In the genomic region with DNA sequence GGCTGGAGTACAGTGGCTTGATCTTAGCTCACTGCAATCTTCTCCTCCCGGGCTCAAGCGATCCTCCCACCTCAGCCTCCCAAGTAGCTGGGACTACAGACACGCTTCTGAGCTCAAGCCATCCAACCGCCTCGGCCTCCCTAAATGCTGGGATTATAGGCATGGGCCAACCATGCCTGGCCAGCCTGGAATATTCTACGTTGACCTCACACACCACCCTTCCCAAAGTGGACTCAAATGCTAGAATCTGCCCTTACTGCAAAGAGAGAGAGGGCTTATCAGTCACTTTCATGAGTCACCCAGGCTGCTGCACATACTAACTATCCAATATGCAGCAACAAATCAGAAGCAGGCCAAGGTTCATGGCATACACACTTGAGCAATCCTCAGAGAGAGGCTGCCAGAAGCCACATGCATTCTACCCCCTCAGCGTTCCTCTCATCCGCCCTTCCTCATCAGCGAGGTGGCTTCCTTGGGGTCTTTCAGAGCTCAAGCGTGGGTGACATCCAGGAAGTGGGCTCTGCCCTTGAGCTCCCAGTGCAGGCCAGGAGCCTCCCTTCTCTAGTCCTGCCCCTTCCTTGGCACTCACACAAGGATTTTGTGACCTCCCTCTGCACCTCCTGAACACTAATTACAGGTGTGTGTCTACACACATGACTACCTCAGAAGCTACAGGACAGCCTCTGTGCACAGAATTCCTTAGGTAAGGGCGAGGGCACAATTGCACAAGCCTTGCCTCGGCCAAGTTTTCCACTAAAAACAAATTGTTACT, we compare ENCODE assay signal across 1 cellular context.
TF ChIP-seq lines count a peak whose summit lies in the region.

No MANE protein-coding gene starts in this region.

TF ChIP-seq in HepG2, 621 proteins besides CTCF, POLR2A, EP300 and RAD21 (continued from another document and continues in another):
- TF ChIP-seq, protein P1, sequence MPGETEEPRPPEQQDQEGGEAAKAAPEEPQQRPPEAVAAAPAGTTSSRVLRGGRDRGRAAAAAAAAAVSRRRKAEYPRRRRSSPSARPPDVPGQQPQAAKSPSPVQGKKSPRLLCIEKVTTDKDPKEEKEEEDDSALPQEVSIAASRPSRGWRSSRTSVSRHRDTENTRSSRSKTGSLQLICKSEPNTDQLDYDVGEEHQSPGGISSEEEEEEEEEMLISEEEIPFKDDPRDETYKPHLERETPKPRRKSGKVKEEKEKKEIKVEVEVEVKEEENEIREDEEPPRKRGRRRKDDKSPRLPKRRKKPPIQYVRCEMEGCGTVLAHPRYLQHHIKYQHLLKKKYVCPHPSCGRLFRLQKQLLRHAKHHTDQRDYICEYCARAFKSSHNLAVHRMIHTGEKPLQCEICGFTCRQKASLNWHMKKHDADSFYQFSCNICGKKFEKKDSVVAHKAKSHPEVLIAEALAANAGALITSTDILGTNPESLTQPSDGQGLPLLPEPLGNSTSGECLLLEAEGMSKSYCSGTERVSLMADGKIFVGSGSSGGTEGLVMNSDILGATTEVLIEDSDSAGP (CRISPR knock-in tag; IDR thresholded peaks at IDR 0.05; ENCODE audit: borderline replicate concordance) = peak; percentile 54
- no peak for TF ChIP-seq KDM5A (IDR thresholded peaks at IDR 0.05; ENCODE audit: borderline replicate concordance, low read length)
- no peak for TF ChIP-seq ZSCAN12 (CRISPR knock-in tag; IDR thresholded peaks at IDR 0.05)
- TF ChIP-seq, protein P2, sequence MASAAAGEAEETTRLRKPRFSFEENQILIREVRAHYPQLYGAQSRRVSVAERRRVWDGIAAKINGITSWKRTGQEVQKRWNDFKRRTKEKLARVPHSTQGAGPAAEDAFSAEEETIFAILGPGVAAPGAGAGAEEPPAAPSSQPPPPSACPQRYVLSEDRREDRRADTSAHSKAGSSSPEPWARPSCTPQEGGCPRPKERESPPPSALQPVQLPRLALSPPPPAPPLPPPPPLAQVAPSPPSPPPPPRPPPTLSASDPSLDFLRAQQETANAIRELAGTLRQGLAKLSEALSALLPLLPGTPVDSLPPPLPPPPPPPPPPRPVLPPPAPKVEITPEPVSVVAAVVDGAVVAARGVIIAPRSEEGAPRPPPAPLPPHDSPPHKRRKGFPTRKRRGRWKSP (CRISPR knock-in tag; IDR thresholded peaks at IDR 0.05) = peak; percentile 31; the same call in 1 of the 2 replicates
- no peak for TF ChIP-seq ZNF33B (CRISPR knock-in tag; IDR thresholded peaks at IDR 0.05)
- no peak for TF ChIP-seq SIX1 (CRISPR knock-in tag; IDR thresholded peaks at IDR 0.05; ENCODE audit: borderline replicate concordance)
- TF ChIP-seq ATAD3A (CRISPR knock-in tag; IDR thresholded peaks at IDR 0.05) = no peak
- TF ChIP-seq RFX1 (IDR thresholded peaks at IDR 0.05) = no peak
- no peak for TF ChIP-seq STAT5B (CRISPR knock-in tag; IDR thresholded peaks at IDR 0.05)
- TF ChIP-seq, protein P3, sequence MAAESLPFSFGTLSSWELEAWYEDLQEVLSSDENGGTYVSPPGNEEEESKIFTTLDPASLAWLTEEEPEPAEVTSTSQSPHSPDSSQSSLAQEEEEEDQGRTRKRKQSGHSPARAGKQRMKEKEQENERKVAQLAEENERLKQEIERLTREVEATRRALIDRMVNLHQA (CRISPR knock-in tag; IDR thresholded peaks at IDR 0.05) = no peak
- TF ChIP-seq, protein P4, sequence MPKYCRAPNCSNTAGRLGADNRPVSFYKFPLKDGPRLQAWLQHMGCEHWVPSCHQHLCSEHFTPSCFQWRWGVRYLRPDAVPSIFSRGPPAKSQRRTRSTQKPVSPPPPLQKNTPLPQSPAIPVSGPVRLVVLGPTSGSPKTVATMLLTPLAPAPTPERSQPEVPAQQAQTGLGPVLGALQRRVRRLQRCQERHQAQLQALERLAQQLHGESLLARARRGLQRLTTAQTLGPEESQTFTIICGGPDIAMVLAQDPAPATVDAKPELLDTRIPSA (CRISPR knock-in tag; IDR thresholded peaks at IDR 0.05; ENCODE audit: borderline replicate concordance) = no peak
- TF ChIP-seq, protein P5, sequence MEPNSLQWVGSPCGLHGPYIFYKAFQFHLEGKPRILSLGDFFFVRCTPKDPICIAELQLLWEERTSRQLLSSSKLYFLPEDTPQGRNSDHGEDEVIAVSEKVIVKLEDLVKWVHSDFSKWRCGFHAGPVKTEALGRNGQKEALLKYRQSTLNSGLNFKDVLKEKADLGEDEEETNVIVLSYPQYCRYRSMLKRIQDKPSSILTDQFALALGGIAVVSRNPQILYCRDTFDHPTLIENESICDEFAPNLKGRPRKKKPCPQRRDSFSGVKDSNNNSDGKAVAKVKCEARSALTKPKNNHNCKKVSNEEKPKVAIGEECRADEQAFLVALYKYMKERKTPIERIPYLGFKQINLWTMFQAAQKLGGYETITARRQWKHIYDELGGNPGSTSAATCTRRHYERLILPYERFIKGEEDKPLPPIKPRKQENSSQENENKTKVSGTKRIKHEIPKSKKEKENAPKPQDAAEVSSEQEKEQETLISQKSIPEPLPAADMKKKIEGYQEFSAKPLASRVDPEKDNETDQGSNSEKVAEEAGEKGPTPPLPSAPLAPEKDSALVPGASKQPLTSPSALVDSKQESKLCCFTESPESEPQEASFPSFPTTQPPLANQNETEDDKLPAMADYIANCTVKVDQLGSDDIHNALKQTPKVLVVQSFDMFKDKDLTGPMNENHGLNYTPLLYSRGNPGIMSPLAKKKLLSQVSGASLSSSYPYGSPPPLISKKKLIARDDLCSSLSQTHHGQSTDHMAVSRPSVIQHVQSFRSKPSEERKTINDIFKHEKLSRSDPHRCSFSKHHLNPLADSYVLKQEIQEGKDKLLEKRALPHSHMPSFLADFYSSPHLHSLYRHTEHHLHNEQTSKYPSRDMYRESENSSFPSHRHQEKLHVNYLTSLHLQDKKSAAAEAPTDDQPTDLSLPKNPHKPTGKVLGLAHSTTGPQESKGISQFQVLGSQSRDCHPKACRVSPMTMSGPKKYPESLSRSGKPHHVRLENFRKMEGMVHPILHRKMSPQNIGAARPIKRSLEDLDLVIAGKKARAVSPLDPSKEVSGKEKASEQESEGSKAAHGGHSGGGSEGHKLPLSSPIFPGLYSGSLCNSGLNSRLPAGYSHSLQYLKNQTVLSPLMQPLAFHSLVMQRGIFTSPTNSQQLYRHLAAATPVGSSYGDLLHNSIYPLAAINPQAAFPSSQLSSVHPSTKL (CRISPR knock-in tag; IDR thresholded peaks at IDR 0.05) = peak; percentile 93
- peak; percentile 69 for TF ChIP-seq THAP11 (CRISPR knock-in tag; IDR thresholded peaks at IDR 0.05)
- TF ChIP-seq U2AF1 (optimal IDR thresholded peaks at IDR 0.05; ENCODE audit: low read depth, low read length) = no peak
- peak; percentile 59 for TF ChIP-seq BCL6 (CRISPR knock-in tag; IDR thresholded peaks at IDR 0.05)
- TF ChIP-seq HDAC6 (IDR thresholded peaks at IDR 0.05; ENCODE audit: low read depth, low read length) = no peak
- no peak for TF ChIP-seq ZNF883 (CRISPR knock-in tag; IDR thresholded peaks at IDR 0.05; ENCODE audit: not compliant biosample characterization)
- no peak for TF ChIP-seq PAWR (CRISPR knock-in tag; IDR thresholded peaks at IDR 0.05; ENCODE audit: borderline replicate concordance)
- TF ChIP-seq KLF13 (CRISPR knock-in tag; IDR thresholded peaks at IDR 0.05) = no peak
- peak; percentile 100 for TF ChIP-seq ZNF12 (CRISPR knock-in tag; IDR thresholded peaks at IDR 0.05)
- TF ChIP-seq, protein P6, sequence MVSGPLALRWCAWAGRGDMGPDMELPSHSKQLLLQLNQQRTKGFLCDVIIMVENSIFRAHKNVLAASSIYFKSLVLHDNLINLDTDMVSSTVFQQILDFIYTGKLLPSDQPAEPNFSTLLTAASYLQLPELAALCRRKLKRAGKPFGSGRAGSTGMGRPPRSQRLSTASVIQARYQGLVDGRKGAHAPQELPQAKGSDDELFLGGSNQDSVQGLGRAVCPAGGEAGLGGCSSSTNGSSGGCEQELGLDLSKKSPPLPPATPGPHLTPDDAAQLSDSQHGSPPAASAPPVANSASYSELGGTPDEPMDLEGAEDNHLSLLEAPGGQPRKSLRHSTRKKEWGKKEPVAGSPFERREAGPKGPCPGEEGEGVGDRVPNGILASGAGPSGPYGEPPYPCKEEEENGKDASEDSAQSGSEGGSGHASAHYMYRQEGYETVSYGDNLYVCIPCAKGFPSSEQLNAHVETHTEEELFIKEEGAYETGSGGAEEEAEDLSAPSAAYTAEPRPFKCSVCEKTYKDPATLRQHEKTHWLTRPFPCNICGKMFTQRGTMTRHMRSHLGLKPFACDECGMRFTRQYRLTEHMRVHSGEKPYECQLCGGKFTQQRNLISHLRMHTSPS (CRISPR knock-in tag; IDR thresholded peaks at IDR 0.05; ENCODE audit: low read depth) = 0 out of 2 replicates have a peak, but pooled peaks have one; percentile 68
- peak; percentile 30 for TF ChIP-seq ZEB1 (IDR thresholded peaks at IDR 0.05; ENCODE audit: insufficient replicate concordance, low read depth)
- TF ChIP-seq, protein P7, sequence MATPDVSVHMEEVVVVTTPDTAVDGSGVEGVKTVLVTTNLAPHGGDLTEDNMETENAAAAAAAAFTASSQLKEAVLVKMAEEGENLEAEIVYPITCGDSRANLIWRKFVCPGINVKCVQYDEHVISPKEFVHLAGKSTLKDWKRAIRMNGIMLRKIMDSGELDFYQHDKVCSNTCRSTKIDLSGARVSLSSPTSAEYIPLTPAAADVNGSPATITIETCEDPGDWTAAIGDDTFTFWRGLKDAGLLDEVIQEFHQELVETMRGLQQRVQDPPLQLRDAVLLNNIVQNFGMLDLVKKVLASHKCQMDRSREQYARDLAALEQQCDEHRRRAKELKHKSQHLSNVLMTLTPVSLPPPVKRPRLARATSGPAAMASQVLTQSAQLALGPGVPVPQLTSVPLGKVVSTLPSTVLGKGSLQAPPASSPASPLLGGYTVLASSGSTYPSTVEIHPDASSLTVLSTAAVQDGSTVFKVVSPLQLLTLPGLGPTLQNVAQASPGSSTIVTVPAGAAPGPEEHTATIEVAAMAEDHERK (CRISPR knock-in tag; IDR thresholded peaks at IDR 0.05; ENCODE audit: low read depth) = no peak
- TF ChIP-seq, protein P8, sequence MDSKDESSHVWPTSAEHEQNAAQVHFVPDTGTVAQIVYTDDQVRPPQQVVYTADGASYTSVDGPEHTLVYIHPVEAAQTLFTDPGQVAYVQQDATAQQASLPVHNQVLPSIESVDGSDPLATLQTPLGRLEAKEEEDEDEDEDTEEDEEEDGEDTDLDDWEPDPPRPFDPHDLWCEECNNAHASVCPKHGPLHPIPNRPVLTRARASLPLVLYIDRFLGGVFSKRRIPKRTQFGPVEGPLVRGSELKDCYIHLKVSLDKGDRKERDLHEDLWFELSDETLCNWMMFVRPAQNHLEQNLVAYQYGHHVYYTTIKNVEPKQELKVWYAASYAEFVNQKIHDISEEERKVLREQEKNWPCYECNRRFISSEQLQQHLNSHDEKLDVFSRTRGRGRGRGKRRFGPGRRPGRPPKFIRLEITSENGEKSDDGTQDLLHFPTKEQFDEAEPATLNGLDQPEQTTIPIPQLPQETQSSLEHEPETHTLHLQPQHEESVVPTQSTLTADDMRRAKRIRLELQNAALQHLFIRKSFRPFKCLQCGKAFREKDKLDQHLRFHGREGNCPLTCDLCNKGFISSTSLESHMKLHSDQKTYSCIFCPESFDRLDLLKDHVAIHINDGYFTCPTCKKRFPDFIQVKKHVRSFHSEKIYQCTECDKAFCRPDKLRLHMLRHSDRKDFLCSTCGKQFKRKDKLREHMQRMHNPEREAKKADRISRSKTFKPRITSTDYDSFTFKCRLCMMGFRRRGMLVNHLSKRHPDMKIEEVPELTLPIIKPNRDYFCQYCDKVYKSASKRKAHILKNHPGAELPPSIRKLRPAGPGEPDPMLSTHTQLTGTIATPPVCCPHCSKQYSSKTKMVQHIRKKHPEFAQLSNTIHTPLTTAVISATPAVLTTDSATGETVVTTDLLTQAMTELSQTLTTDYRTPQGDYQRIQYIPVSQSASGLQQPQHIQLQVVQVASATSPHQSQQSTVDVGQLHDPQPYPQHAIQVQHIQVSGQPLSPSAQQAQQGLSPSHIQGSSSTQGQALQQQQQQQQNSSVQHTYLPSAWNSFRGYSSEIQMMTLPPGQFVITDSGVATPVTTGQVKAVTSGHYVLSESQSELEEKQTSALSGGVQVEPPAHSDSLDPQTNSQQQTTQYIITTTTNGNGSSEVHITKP (CRISPR knock-in tag; IDR thresholded peaks at IDR 0.05; ENCODE audit: low read depth) = 0 out of 2 replicates have a peak, but pooled peaks have one; percentile 24
- TF ChIP-seq, protein P9, sequence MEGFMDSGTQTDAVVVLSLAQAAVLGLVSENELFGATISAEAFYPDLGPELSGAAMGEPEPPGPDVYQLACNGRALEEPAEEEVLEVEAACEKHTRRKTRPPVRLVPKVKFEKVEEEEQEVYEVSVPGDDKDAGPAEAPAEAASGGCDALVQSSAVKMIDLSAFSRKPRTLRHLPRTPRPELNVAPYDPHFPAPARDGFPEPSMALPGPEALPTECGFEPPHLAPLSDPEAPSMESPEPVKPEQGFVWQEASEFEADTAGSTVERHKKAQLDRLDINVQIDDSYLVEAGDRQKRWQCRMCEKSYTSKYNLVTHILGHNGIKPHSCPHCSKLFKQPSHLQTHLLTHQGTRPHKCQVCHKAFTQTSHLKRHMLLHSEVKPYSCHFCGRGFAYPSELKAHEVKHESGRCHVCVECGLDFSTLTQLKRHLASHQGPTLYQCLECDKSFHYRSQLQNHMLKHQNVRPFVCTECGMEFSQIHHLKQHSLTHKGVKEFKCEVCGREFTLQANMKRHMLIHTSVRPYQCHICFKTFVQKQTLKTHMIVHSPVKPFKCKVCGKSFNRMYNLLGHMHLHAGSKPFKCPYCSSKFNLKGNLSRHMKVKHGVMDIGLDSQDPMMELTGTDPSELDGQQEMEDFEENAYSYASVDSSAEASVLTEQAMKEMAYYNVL (CRISPR knock-in tag; IDR thresholded peaks at IDR 0.05; ENCODE audit: borderline replicate concordance) = peak; percentile 81; the same call in 1 of the 2 replicates
- TF ChIP-seq, protein P10, sequence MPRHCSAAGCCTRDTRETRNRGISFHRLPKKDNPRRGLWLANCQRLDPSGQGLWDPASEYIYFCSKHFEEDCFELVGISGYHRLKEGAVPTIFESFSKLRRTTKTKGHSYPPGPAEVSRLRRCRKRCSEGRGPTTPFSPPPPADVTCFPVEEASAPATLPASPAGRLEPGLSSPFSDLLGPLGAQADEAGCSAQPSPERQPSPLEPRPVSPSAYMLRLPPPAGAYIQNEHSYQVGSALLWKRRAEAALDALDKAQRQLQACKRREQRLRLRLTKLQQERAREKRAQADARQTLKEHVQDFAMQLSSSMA (CRISPR knock-in tag; IDR thresholded peaks at IDR 0.05) = no peak
- TF ChIP-seq, protein P11, sequence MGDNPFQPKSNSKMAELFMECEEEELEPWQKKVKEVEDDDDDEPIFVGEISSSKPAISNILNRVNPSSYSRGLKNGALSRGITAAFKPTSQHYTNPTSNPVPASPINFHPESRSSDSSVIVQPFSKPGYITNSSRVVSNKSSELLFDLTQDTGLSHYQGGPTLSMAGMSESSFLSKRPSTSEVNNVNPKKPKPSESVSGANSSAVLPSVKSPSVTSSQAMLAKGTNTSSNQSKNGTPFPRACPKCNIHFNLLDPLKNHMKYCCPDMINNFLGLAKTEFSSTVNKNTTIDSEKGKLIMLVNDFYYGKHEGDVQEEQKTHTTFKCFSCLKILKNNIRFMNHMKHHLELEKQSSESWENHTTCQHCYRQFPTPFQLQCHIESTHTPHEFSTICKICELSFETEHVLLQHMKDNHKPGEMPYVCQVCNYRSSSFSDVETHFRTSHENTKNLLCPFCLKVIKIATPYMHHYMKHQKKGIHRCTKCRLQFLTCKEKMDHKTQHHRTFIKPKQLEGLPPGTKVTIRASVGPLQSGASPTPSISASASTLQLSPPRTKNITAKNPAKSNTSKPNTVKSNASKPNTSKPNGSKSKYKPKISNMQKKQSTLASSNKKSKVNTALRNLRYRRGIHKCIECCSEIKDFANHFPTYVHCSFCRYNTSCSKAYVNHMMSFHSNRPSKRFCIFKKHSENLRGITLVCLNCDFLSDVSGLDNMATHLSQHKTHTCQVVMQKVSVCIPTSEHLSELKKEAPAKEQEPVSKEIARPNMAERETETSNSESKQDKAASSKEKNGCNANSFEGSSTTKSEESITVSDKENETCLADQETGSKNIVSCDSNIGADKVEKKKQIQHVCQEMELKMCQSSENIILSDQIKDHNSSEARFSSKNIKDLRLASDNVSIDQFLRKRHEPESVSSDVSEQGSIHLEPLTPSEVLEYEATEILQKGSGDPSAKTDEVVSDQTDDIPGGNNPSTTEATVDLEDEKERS (CRISPR knock-in tag; IDR thresholded peaks at IDR 0.05) = peak; percentile 86; the same call in 1 of the 2 replicates
